9 cellular contexts compared by ENCODE assay signal in the genomic region with DNA sequence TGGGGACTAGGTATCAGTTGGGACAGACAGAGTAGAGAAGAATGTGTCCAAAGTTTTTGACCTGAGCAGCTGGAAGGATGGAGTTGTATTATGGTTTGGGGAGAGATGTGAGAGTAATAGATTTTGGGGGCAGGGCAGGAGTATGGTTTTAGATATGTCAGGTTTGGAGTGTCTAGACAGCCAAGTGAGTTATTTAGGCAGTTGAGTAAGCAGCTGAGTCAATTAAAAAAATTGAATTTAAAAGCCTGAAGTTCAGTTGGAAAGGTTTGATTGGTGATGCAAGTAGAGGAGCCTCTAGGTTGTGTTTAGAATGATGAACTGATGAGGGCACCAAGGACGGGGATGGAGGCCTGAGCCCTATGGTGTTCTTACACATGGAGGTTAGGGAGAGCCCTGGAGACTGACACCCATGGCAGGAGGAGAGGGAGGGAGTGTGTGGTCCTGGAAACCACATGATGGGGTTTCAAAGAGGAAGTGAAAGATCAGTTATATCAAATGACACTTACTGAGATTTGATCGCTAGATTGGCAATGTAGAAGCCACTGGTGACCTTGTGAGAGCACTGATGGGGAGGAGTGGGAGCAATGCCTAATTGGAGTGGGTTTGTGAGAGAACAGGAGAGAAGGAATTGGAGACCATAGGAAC. TPM values are rescaled to one million over a fixed set of nuclear protein-coding genes. Genes with fewer than 3 reads are reported as not detected.
DNase-seq lines count a peak whose midpoint lies in the region; ATAC-seq, FAIRE-seq and TF ChIP-seq lines count a peak whose summit lies in the region.
"Had no signal": no experiment of that assay in that cellular context is flagged by ENCODE, and none has a peak within 500 bp of the region (broad histone marks: within the 10 kb centered on the region; RNA-seq: fewer than 3 reads in every experiment).

No MANE protein-coding gene starts in this region.

- no peaks in the 10 kb centered on the region for H3K9me3 Mint-ChIP-seq in effector memory CD8-positive, alpha-beta T cell

- peaks cover 8% of the 10 kb centered on the region; the same call in 1 of the 2 replicates for H3K4me1 ChIP-seq in DOHH2 (ENCODE audit: control insufficient read depth, low read length)

- no peaks in the 10 kb centered on the region for H3K36me3 ChIP-seq in DOHH2 (ENCODE audit: control insufficient read depth, low read length)
- H3K36me3 ChIP-seq: adrenal gland had no signal

- H3K27ac ChIP-seq in DOHH2 (ENCODE audit: low read depth, low read length): no peak overlapping the region
- H3K27ac ChIP-seq: adrenal gland had no signal

- H3K4me1 Mint-ChIP-seq in effector memory CD8-positive, alpha-beta T cell (ENCODE audit: low read depth in 2 of 2): peaks cover 47 to 51% of the 10 kb centered on the region in 2 donors

- no peaks in the 10 kb centered on the region for H3K79me2 ChIP-seq in DOHH2 (ENCODE audit: control insufficient read depth, low read length)

- H4K20me1 ChIP-seq in DOHH2 (ENCODE audit: control insufficient read depth, insufficient read depth, low read depth, low read length): no peaks in the 10 kb centered on the region

- peak overlapping the region; percentile 26; the same call in 1 of the 2 replicates for H3K4me2 ChIP-seq in DOHH2 (ENCODE audit: low read length)

- H3K27me3 Mint-ChIP-seq in effector memory CD8-positive, alpha-beta T cell: no peaks in the 10 kb centered on the region

- no peaks in the 10 kb centered on the region for H3F3A ChIP-seq in DOHH2 (ENCODE audit: control insufficient read depth, insufficient read depth)

- no peak overlapping the region for H3K4me3 Mint-ChIP-seq in effector memory CD8-positive, alpha-beta T cell

- H3K27ac Mint-ChIP-seq in effector memory CD8-positive, alpha-beta T cell: no peak overlapping the region

- no peak overlapping the region for H3K4me3 ChIP-seq in DOHH2 (ENCODE audit: low read length)
- H3K4me3 ChIP-seq: adrenal gland had no signal

- ATAC-seq in GM21619 (IDR thresholded peaks at IDR 0.05; ENCODE audit: unreplicated experiment): peak; percentile 62
- peak; percentile 49 for ATAC-seq in effector memory CD8-positive, alpha-beta T cell (replicated peaks)
- ATAC-seq in left cardiac atrium: no peak
- no peak for ATAC-seq in esophagus mucosa
- no peak for ATAC-seq in left ventricle myocardium superior

- FAIRE-seq in D721Med (lab: Jason Lieb, UNC): no peak

- peaks cover 9% of the 10 kb centered on the region for H3K36me3 Mint-ChIP-seq in effector memory CD8-positive, alpha-beta T cell (ENCODE audit: insufficient read depth)

- intact Hi-C loops in left cardiac atrium (cut with DNase I): no loop called here
- intact Hi-C loops in left ventricle myocardium superior (cut with micrococcal nuclease): loop anchor here (1.0 kb wide), 1 partner anchor 17 kb away; no protein-coding TSS in a partner anchor

- peaks cover 4% of the 10 kb centered on the region; the same call in 1 of the 2 replicates for H3K27me3 ChIP-seq in DOHH2 (ENCODE audit: control insufficient read depth, low read length)
- H3K27me3 ChIP-seq: adrenal gland had no signal

- TF ChIP-seq CTCF in DOHH2 (IDR thresholded peaks at IDR 0.05; ENCODE audit: low read depth, low read length, poor library complexity, severe bottlenecking) (no peak), D721Med (IDR thresholded peaks at IDR 0.05; ENCODE audit: insufficient read depth, missing control alignments) (no peak)

- DNase-seq in NOMO-1 (lab: John Stamatoyannopoulos, UW; ENCODE audit: unreplicated experiment in 2 of 2) (peak; percentile 69 to 85), D721Med (ENCODE audit: insufficient read length, low spot score) (no peak), left cardiac atrium (no peak), left ventricle myocardium superior (no peak)
- peak in 1 of 3 experiments; percentile 13 for DNase-seq in effector memory CD8-positive, alpha-beta T cell
- DNase-seq: adrenal gland had no signal

- H3K9me3 ChIP-seq in DOHH2 (ENCODE audit: control insufficient read depth, insufficient read depth, low read length): no peaks in the 10 kb centered on the region
- H3K9me3 ChIP-seq: adrenal gland had no signal

- no peaks in the 10 kb centered on the region for H3K9me2 ChIP-seq in DOHH2 (replicated peaks; ENCODE audit: control insufficient read depth, low read length)

RNA-seq across cellular contexts. Expression of a gene that starts 10.2 kb away (rescaled TPM):
- total RNA-seq in left cardiac atrium (10 to 100 TPM; 47.0 to 53.3 TPM), esophagus mucosa (65.2 TPM), left ventricle myocardium superior (54.8 TPM)

Comparison
In these comparisons a context has a peak if more than half of its experiments do, and no peak if none do; other contexts are left out.
1. ATAC-seq: peak in GM21619 (single experiment) and effector memory CD8-positive, alpha-beta T cell (single experiment); none in left cardiac atrium (0 of 2), esophagus mucosa (single experiment) and left ventricle myocardium superior (single experiment).
2. DNase-seq: peak in NOMO-1 (2 of 2); none in D721Med (single experiment), left cardiac atrium (single experiment) and left ventricle myocardium superior (single experiment).